In the genomic region with DNA sequence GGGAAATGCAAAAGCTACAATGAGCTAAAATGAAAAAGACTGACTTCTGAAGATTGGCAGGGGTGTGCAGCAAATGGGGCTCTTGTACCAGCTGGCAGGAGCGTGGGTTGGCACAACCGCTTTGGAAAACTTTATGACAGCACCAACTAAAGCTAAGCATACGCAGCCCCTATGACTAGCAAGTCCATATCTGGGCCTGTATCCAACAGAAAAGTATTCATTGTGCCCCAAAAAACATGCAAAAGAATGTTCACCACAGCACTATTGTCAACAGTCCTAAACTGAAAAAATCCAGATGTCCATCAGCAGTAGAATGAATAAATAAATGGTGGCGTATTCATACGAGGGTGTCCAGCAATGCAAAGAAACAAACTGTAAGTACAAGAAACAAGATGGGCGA, we compare ENCODE assay signal across 16 cellular contexts. TPM values are rescaled to one million over a fixed set of nuclear protein-coding genes. Genes with fewer than 3 reads are reported as not detected.
A peak's percentile ranks its signal among the peaks of the same experiment; 100 is the strongest.
DNase-seq lines count a peak whose midpoint lies in the region; ATAC-seq and TF ChIP-seq lines count a peak whose summit lies in the region.
"Had no signal": no experiment of that assay in that cellular context is flagged by ENCODE, and none has a peak within 500 bp of the region (broad histone marks: within the 10 kb centered on the region; RNA-seq: fewer than 3 reads in every experiment).

No MANE protein-coding gene starts in this region.

- H2BK15ac ChIP-seq in IMR-90 (ENCODE audit: low read depth, low read length): peak overlapping the region; percentile 20; the same call in 1 of the 3 replicates

- TF ChIP-seq RAD21 in IMR-90 (IDR thresholded peaks at IDR 0.05; ENCODE audit: low read length): no peak

- H2AK5ac ChIP-seq in IMR-90 (ENCODE audit: low read depth, low read length): peak overlapping the region; percentile 21; the same call in 1 of the 2 replicates

- H2BK20ac ChIP-seq in IMR-90 (ENCODE audit: low read depth, low read length): peak overlapping the region; percentile 79

- dilution Hi-C loops in IMR-90 (cut with HindIII; ENCODE audit: low sequenced_read_pairs, unreplicated experiment): no loop called here

- 0 out of 2 replicates have a peak overlapping the region, but pooled peaks have one; percentile 42 for H3K14ac ChIP-seq in IMR-90 (replicated peaks; ENCODE audit: low read depth, low read length)

- H2BK5ac ChIP-seq in IMR-90 (ENCODE audit: low read depth, low read length, poor library complexity, severe bottlenecking): peak overlapping the region; percentile 77

- no peak for TF ChIP-seq EP300 in suprapubic skin (IDR thresholded peaks at IDR 0.05)

- no peaks in the 10 kb centered on the region for H3K9me3 ChIP-seq in IMR-90 (ENCODE audit: control insufficient read depth, insufficient read depth, low read length)
- H3K9me3 ChIP-seq in lung (ENCODE audit: control insufficient read depth in 2 of 2, insufficient read depth in 1 of 2, low read length in 1 of 2): no peaks in the 10 kb centered on the region
- H3K9me3 ChIP-seq in tibial artery: no peaks in the 10 kb centered on the region
- H3K9me3 ChIP-seq in suprapubic skin: no peaks in the 10 kb centered on the region
- H3K9me3 ChIP-seq: BE2C, ovary had no signal

- H4K8ac ChIP-seq in IMR-90 (ENCODE audit: low read depth in 2 of 2, low read length in 2 of 2): peak overlapping the region in 1 of 2 experiments; percentile 56; a peak in 2 of 4 replicates

- in situ Hi-C loops in IMR-90 (cut with MboI; ENCODE audit: low sequenced_read_pairs): no loop called here

- no peak overlapping the region; the same call in 1 of the 2 replicates for H4K5ac ChIP-seq in IMR-90 (ENCODE audit: low read depth, low read length)

- no peak overlapping the region for H3K4me3 Mint-ChIP-seq in activated T-helper 17 cell treated with anti-CD3 and anti-CD28 coated beads, Interleukin-2, amount 50 U/mL, for 72 hours

- TF ChIP-seq CTCF in IMR-90 (conservative IDR thresholded peaks at IDR 0.05; ENCODE audit: low read depth, low read length): no peak
- no peak for TF ChIP-seq CTCF in coronary artery (IDR thresholded peaks at IDR 0.05)
- no peak for TF ChIP-seq CTCF in lung (IDR thresholded peaks at IDR 0.05; ENCODE audit: control extremely low read depth, extremely low read depth)
- TF ChIP-seq CTCF in tibial artery (IDR thresholded peaks at IDR 0.05): no peak
- TF ChIP-seq CTCF in suprapubic skin (IDR thresholded peaks at IDR 0.05): no peak

- H3K36me3 ChIP-seq in IMR-90 (ENCODE audit: control insufficient read depth, insufficient read depth, low read length) (no peaks in the 10 kb centered on the region), lung (ENCODE audit: control insufficient read depth in 2 of 2, insufficient read depth in 2 of 2, low read length in 2 of 2) (no peaks in the 10 kb centered on the region), tibial artery (no peaks in the 10 kb centered on the region), suprapubic skin (no peaks in the 10 kb centered on the region)
- H3K36me3 ChIP-seq: BE2C, ovary had no signal

- H3K27me3 Mint-ChIP-seq in activated T-helper 17 cell treated with anti-CD3 and anti-CD28 coated beads, Interleukin-2, amount 50 U/mL, for 72 hours: peaks cover 13% of the 10 kb centered on the region

- peak overlapping the region; percentile 34 for H3K4me2 ChIP-seq in IMR-90 (ENCODE audit: low read depth, low read length)
- H3K4me2 ChIP-seq: PC-9 had no signal

- no peaks in the 10 kb centered on the region for H3K36me3 Mint-ChIP-seq in activated T-helper 17 cell treated with anti-CD3 and anti-CD28 coated beads, Interleukin-2, amount 50 U/mL, for 72 hours (ENCODE audit: low read depth)

- CTCF ChIA-PET in IMR-90 (lab: Yijun Ruan, JAX): interaction anchor here (0.6 to 1.7 kb wide), 2 partner anchors 54 to 337 kb away, joined by 3 to 9 read pairs; no protein-coding TSS in a partner anchor

- H3K27me3 ChIP-seq in IMR-90 (ENCODE audit: control insufficient read depth, insufficient read depth, low read length) (no peaks in the 10 kb centered on the region), lung (ENCODE audit: control insufficient read depth, insufficient read depth) (no peaks in the 10 kb centered on the region), tibial artery (no peaks in the 10 kb centered on the region), suprapubic skin (peaks cover 2% of the 10 kb centered on the region)
- H3K27me3 ChIP-seq: BE2C, ovary had no signal

- no peak overlapping the region for H3K56ac ChIP-seq in IMR-90 (ENCODE audit: extremely low read depth, insufficient read depth, low read length)

- H3K9me1 ChIP-seq in IMR-90 (ENCODE audit: insufficient read depth, low read length): peaks cover 28% of the 10 kb centered on the region

- peak overlapping the region; percentile 62 for H2AFZ ChIP-seq in IMR-90 (replicated peaks; ENCODE audit: low read length, poor library complexity)
- H2AFZ ChIP-seq: PC-9 had no signal

- H3K27ac Mint-ChIP-seq in activated T-helper 17 cell treated with anti-CD3 and anti-CD28 coated beads, Interleukin-2, amount 50 U/mL, for 72 hours: no peak overlapping the region
- H3K27ac Mint-ChIP-seq: activated T-helper 2 cell treated with anti-CD3 and anti-CD28 coated beads, Interferon-gamma antibody, Interleukin-2, Interleukin-4, amounts not matched to agents 10 μg/mL and 5 μg/mL and 100 μg/mL, durations not matched to agents 14 hours and 24 hours and 36 hours had no signal

- H2AK9ac ChIP-seq in IMR-90 (replicated peaks; ENCODE audit: low read depth, low read length, poor library complexity): peak overlapping the region; percentile 39

- TF ChIP-seq POLR2A in IMR-90 (IDR thresholded peaks at IDR 0.05; ENCODE audit: low read depth, low read length) (no peak), suprapubic skin (IDR thresholded peaks at IDR 0.05) (no peak)

- no peaks in the 10 kb centered on the region for H4K20me1 ChIP-seq in IMR-90 (ENCODE audit: insufficient read depth, low read length)

- H3K79me1 ChIP-seq in IMR-90 (ENCODE audit: low read depth in 1 of 2, low read length in 2 of 2): peaks cover 0 to 12% of the 10 kb centered on the region in 2 experiments; a peak in 1 of 4 replicates

- H3K4me1 Mint-ChIP-seq in activated T-helper 17 cell treated with anti-CD3 and anti-CD28 coated beads, Interleukin-2, amount 50 U/mL, for 72 hours: no peaks in the 10 kb centered on the region

- ATAC-seq in IMR-90 (ENCODE audit: low read depth) (peak; percentile 27), lung (ENCODE audit: insufficient read depth, low FRiP score) (no peak), GM18519 (IDR thresholded peaks at IDR 0.05; ENCODE audit: low FRiP score, unreplicated experiment) (no peak)
- no peak for ATAC-seq in activated T-helper 17 cell treated with anti-CD3 and anti-CD28 coated beads, Interleukin-2, amount 50 U/mL, for 72 hours (replicated peaks)

- peak overlapping the region; percentile 15; the same call in 1 of the 2 replicates for H3K18ac ChIP-seq in IMR-90 (ENCODE audit: low read depth, low read length)

- peak overlapping the region; percentile 78 for H2BK120ac ChIP-seq in IMR-90 (ENCODE audit: low read depth, low read length)

- H3K9ac ChIP-seq in IMR-90 (ENCODE audit: low read depth, low read length): no peak overlapping the region

- H3K4ac ChIP-seq in IMR-90 (ENCODE audit: low read depth, low read length): 0 out of 2 replicates have a peak overlapping the region, but pooled peaks have one; percentile 22

- peaks cover 43% of the 10 kb centered on the region for H3K4me1 ChIP-seq in IMR-90 (ENCODE audit: control insufficient read depth, insufficient read depth, low read length)
- H3K4me1 ChIP-seq in lung (ENCODE audit: control insufficient read depth in 2 of 2, insufficient read depth in 2 of 2, low read length in 2 of 2): peaks cover 0 to 33% of the 10 kb centered on the region in 2 donors
- peaks cover 0 to 88% (median 53%) of the 10 kb centered on the region in 4 donors for H3K4me1 ChIP-seq in tibial artery
- peaks cover 21% of the 10 kb centered on the region for H3K4me1 ChIP-seq in suprapubic skin
- H3K4me1 ChIP-seq: BE2C had no signal

- H3K27ac ChIP-seq in IMR-90 (ENCODE audit: insufficient read depth, low read length) (peak overlapping the region; percentile 61; the same call in 1 of the 2 replicates), coronary artery (peak overlapping the region; percentile 49 to 94), lung (ENCODE audit: low read depth in 1 of 2, low read length in 1 of 2) (peak overlapping the region in 1 of 2 donors; percentile 20), tibial artery (peak overlapping the region; percentile 83 to 89), suprapubic skin (no peak overlapping the region)
- H3K27ac ChIP-seq: ovary, PC-9 had no signal

- peak overlapping the region; percentile 43; the same call in 1 of the 2 replicates for H4K91ac ChIP-seq in IMR-90 (ENCODE audit: insufficient read depth, low read depth, low read length)

- no TSS peak for BruUV-seq in IMR-90 (replicated peaks; lab: Mats Ljungman, UMichigan)

- H3K4me3 ChIP-seq in IMR-90 (ENCODE audit: insufficient read depth, low read depth, low read length): no peak overlapping the region
- peak overlapping the region; percentile 7 for H3K4me3 ChIP-seq in coronary artery
- no peak overlapping the region for H3K4me3 ChIP-seq in lung
- peak overlapping the region in 1 of 2 donors; percentile 3 for H3K4me3 ChIP-seq in tibial artery
- no peak overlapping the region for H3K4me3 ChIP-seq in suprapubic skin
- H3K4me3 ChIP-seq: ovary, PC-9 had no signal

- WGBS in IMR-90 (ENCODE audit: extremely low coverage in 2 of 2, insufficient read length in 1 of 2), 2 experiments: no CpG with 5 or more reads among the region's 6 CpGs
- WGBS in lung, 2 donors: 80 to 85% methylated on average over 6 of the region's 6 CpGs
- WGBS in suprapubic skin: 37% methylated on average over 6 of the region's 6 CpGs

- H3K23ac ChIP-seq in IMR-90 (ENCODE audit: low read depth, low read length): peak overlapping the region; percentile 63

- H3K9me3 Mint-ChIP-seq in activated T-helper 17 cell treated with anti-CD3 and anti-CD28 coated beads, Interleukin-2, amount 50 U/mL, for 72 hours: no peaks in the 10 kb centered on the region
- H3K9me3 Mint-ChIP-seq: activated T-helper 2 cell treated with anti-CD3 and anti-CD28 coated beads, Interferon-gamma antibody, Interleukin-2, Interleukin-4, amounts not matched to agents 10 μg/mL and 5 μg/mL and 100 μg/mL, durations not matched to agents 14 hours and 24 hours and 36 hours had no signal

- intact Hi-C loops in IMR-90 (cut with micrococcal nuclease) (loop anchor here (10.0 kb wide), 1 partner anchor 271 kb away; no protein-coding TSS in a partner anchor), tibial artery (cut with DNase I; ENCODE audit: low total_unique reads) (no loop called here)

- peak; percentile 77 for DNase-seq in IMR-90
- no peak for DNase-seq in coronary artery (ENCODE audit: low spot score)
- peak; percentile 25 for DNase-seq in lung (ENCODE audit: low spot score)
- peak; percentile 47 to 85 for DNase-seq in tibial artery
- no peak for DNase-seq in suprapubic skin (ENCODE audit: low spot score in 2 of 2)
- DNase-seq in NCI-H526 (lab: John Stamatoyannopoulos, UW): no peak
- DNase-seq: activated CD4-positive, CD25-positive, alpha-beta regulatory T cell treated with anti-CD3 and anti-CD28 coated beads, Interleukin-2, amount 50 U/mL, for 72 hours; BE2C; NCI-H1694; ovary; PC-9; stimulated activated CD4-positive, alpha-beta T cell treated with anti-CD3 and anti-CD28 coated beads, Interleukin-2, amount 100 ng/mL, for 24 hours had no signal

- POLR2A ChIA-PET in IMR-90 (lab: Charles Lee; ENCODE audit: unreplicated experiment): no interaction called here

RNA-seq across cellular contexts. Expression of a gene that starts 22.6 kb away (rescaled TPM):
- total RNA-seq in IMR-90 (2012; rRNA removed) (78.0 and 80.0 TPM in 2 replicates), lung (100 to 1,000 TPM; 142 to 204 TPM), suprapubic skin (100 to 1,000 TPM in 3 of 4 donors, 10 to 100 TPM in 1; 85.9 to 229 (median 198) TPM)
- polyA plus RNA-seq in IMR-90 (2012; rRNA removed) (202 and 213 TPM in 2 replicates), lung (100 to 1,000 TPM in 1 of 2 donors, 10 to 100 TPM in 1; 83.9 to 123 TPM)
- polyA plus RNA-seq in IMR-90 (2012; cell fraction: cytosol; rRNA removed): 91.6 and 164 TPM in 2 replicates
- polyA plus RNA-seq in IMR-90 (2012; cell fraction: nucleus; rRNA removed; ENCODE audit: low replicate concordance): 230 and 543 TPM in 2 replicates
- 10 to 100 TPM in 1 of 2 donors, 1 to 10 TPM in 1; 5.3 to 22.2 TPM for total RNA-seq in activated T-helper 17 cell treated with anti-CD3 and anti-CD28 coated beads, Interleukin-2, amount 50 U/mL, for 72 hours

RNA-seq across cellular contexts. Expression of a gene that starts 38.3 kb away (rescaled TPM):
- total RNA-seq in IMR-90 (2012; rRNA removed) (not detected in 2 replicates), lung (1 to 10 TPM in 1 of 2 donors, under 1 TPM in 1; 0.52 to 1.3 TPM), suprapubic skin (10 to 100 TPM; 12.9 to 31.8 (median 23.8) TPM)
- polyA plus RNA-seq in IMR-90 (2012; rRNA removed) (not detected in 2 replicates), lung (under 1 TPM; 0.17 to 0.77 TPM)
- polyA plus RNA-seq in IMR-90 (2012; cell fraction: cytosol; rRNA removed): not detected in 2 replicates
- not detected in 2 replicates for polyA plus RNA-seq in IMR-90 (2012; cell fraction: nucleus; rRNA removed; ENCODE audit: low replicate concordance)
- not detected for total RNA-seq in activated T-helper 17 cell treated with anti-CD3 and anti-CD28 coated beads, Interleukin-2, amount 50 U/mL, for 72 hours
- total RNA-seq: activated T-helper 2 cell treated with anti-CD3 and anti-CD28 coated beads, Interferon-gamma antibody, Interleukin-2, Interleukin-4, amounts not matched to agents 10 μg/mL and 5 μg/mL and 100 μg/mL, durations not matched to agents 14 hours and 24 hours and 36 hours; frontal cortex had no signal

Comparison
In these comparisons a context has a peak if more than half of its experiments do, and no peak if none do; other contexts are left out.
1. DNase-seq: peak in IMR-90 (single experiment), lung (single experiment) and tibial artery (2 of 2); none in coronary artery (single experiment), suprapubic skin (0 of 2) and NCI-H526 (0 of 2).
2. RNA of a gene that starts 38.3 kb away (total RNA-seq): 12.9 to 31.8 TPM in suprapubic skin; 0.52 to 1.3 TPM in lung, not detected in IMR-90 and not detected in activated T-helper 17 cell treated with anti-CD3 and anti-CD28 coated beads, Interleukin-2, amount 50 U/mL, for 72 hours; every median in the first group is over 4 times any median in the second.